In genomic region chr2:240247241-240247867, GRCh38 we compare ENCODE assay signal across 2 cellular contexts.
TF ChIP-seq lines count a peak whose summit lies in the region.

No MANE protein-coding gene starts in this region.

TF ChIP-seq in SK-N-SH, 30 proteins besides CTCF, POLR2A, EP300 and RAD21 (continued from another document):
- TF ChIP-seq, protein P1, sequence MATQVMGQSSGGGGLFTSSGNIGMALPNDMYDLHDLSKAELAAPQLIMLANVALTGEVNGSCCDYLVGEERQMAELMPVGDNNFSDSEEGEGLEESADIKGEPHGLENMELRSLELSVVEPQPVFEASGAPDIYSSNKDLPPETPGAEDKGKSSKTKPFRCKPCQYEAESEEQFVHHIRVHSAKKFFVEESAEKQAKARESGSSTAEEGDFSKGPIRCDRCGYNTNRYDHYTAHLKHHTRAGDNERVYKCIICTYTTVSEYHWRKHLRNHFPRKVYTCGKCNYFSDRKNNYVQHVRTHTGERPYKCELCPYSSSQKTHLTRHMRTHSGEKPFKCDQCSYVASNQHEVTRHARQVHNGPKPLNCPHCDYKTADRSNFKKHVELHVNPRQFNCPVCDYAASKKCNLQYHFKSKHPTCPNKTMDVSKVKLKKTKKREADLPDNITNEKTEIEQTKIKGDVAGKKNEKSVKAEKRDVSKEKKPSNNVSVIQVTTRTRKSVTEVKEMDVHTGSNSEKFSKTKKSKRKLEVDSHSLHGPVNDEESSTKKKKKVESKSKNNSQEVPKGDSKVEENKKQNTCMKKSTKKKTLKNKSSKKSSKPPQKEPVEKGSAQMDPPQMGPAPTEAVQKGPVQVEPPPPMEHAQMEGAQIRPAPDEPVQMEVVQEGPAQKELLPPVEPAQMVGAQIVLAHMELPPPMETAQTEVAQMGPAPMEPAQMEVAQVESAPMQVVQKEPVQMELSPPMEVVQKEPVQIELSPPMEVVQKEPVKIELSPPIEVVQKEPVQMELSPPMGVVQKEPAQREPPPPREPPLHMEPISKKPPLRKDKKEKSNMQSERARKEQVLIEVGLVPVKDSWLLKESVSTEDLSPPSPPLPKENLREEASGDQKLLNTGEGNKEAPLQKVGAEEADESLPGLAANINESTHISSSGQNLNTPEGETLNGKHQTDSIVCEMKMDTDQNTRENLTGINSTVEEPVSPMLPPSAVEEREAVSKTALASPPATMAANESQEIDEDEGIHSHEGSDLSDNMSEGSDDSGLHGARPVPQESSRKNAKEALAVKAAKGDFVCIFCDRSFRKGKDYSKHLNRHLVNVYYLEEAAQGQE (IDR thresholded peaks at IDR 0.05; ENCODE audit: low read depth, low read length) = no peak
- TF ChIP-seq, protein P2, sequence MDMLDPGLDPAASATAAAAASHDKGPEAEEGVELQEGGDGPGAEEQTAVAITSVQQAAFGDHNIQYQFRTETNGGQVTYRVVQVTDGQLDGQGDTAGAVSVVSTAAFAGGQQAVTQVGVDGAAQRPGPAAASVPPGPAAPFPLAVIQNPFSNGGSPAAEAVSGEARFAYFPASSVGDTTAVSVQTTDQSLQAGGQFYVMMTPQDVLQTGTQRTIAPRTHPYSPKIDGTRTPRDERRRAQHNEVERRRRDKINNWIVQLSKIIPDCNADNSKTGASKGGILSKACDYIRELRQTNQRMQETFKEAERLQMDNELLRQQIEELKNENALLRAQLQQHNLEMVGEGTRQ (IDR thresholded peaks at IDR 0.05; ENCODE audit: borderline replicate concordance, low read depth, low read length) = no peak
- no peak for TF ChIP-seq ELF1 (IDR thresholded peaks at IDR 0.05)
- TF ChIP-seq NFIC (IDR thresholded peaks at IDR 0.05; ENCODE audit: borderline replicate concordance) = no peak
- no peak for TF ChIP-seq TAF1 (IDR thresholded peaks at IDR 0.05; ENCODE audit: borderline replicate concordance, low read depth, low read length)
- no peak for TF ChIP-seq MEF2A (IDR thresholded peaks at IDR 0.05; ENCODE audit: borderline replicate concordance, low read depth)
- no peak for TF ChIP-seq RCOR1 (IDR thresholded peaks at IDR 0.05; ENCODE audit: low read length)
- no peak for TF ChIP-seq FOXJ3 (CRISPR knock-in tag; IDR thresholded peaks at IDR 0.05)
- TF ChIP-seq NRF1 (IDR thresholded peaks at IDR 0.05; ENCODE audit: low read depth, low read length) = no peak
- no peak for TF ChIP-seq FOXM1 (IDR thresholded peaks at IDR 0.05; ENCODE audit: low read depth)
- TF ChIP-seq POLR2AphosphoS5 (IDR thresholded peaks at IDR 0.05; ENCODE audit: low read depth, low read length) = no peak

TF ChIP-seq in SK-N-SH treated with all-trans-retinoic acid at 6 μM for 48 hours, 23 proteins besides CTCF, POLR2A, EP300 and RAD21 (continued from another document):
- TF ChIP-seq PATZ1 (CRISPR knock-in tag; IDR thresholded peaks at IDR 0.05; ENCODE audit: borderline replicate concordance) (no peak), ZFP3 (CRISPR knock-in tag; IDR thresholded peaks at IDR 0.05) (no peak), ZNF8 (CRISPR knock-in tag; IDR thresholded peaks at IDR 0.05) (no peak), ESRRG (CRISPR knock-in tag; IDR thresholded peaks at IDR 0.05) (no peak), ARNTL (CRISPR knock-in tag; IDR thresholded peaks at IDR 0.05; ENCODE audit: borderline replicate concordance, low read depth) (no peak), CSDC2 (CRISPR knock-in tag; IDR thresholded peaks at IDR 0.05) (no peak)
